Comparison of ENCODE assay signal across 1 cellular context in the genomic region with DNA sequence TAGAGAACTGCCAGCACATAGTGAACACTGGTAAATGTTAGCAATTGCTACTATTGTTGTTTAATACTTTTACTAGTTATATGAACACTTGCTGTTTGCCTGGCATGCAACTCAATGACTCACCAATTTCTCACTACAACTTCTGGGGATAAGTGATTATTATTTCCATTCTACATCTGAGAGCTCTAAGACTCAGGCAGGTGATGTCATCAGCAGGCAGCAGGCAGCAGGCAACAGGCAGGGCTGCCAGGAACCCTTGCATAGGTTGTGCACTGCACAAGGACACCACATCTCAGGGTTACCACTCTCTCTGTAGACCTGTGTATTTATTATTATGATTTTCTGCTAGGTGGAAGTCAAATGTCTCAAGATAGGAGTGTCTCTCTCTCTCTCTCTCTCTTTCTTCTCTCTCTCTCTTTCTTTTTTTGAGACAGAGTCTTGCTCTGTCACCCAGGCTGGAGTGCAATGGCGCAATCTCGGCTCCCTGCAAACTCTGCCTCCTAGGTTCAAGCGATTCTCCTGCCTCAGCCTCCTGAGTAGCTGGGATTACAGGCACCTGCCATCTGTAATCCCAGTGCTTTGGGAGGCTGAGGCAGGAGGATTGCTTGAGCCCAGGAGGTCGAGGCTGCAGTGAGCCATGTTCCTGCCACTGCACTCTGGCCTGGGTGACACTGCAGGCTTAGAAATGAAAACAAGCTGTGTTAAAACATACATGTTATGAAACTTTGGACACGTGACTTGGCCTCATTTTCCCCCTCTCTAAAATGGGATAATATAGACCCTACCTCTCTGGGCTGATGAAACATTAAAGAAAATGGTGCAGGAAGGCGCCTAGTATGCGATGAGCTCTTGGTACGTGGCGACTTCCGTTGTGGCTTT.
TF ChIP-seq lines count a peak whose summit lies in the region.

No MANE protein-coding gene starts in this region.

TF ChIP-seq in IMR-90, 13 proteins besides CTCF, POLR2A, EP300 and RAD21 (continued from another document):
- TF ChIP-seq, protein P1, sequence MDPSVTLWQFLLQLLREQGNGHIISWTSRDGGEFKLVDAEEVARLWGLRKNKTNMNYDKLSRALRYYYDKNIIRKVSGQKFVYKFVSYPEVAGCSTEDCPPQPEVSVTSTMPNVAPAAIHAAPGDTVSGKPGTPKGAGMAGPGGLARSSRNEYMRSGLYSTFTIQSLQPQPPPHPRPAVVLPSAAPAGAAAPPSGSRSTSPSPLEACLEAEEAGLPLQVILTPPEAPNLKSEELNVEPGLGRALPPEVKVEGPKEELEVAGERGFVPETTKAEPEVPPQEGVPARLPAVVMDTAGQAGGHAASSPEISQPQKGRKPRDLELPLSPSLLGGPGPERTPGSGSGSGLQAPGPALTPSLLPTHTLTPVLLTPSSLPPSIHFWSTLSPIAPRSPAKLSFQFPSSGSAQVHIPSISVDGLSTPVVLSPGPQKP (IDR thresholded peaks at IDR 0.05; ENCODE audit: borderline replicate concordance, low read depth, low read length): no peak
- TF ChIP-seq, protein P2, sequence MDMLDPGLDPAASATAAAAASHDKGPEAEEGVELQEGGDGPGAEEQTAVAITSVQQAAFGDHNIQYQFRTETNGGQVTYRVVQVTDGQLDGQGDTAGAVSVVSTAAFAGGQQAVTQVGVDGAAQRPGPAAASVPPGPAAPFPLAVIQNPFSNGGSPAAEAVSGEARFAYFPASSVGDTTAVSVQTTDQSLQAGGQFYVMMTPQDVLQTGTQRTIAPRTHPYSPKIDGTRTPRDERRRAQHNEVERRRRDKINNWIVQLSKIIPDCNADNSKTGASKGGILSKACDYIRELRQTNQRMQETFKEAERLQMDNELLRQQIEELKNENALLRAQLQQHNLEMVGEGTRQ (IDR thresholded peaks at IDR 0.05; ENCODE audit: low read depth, low read length): no peak
- TF ChIP-seq FOS (IDR thresholded peaks at IDR 0.05; ENCODE audit: low read depth, low read length): 0 out of 2 replicates have a peak, but pooled peaks have one; percentile 45
- TF ChIP-seq CHD1 (IDR thresholded peaks at IDR 0.05; ENCODE audit: low read depth, low read length): no peak
- 0 out of 2 replicates have a peak, but pooled peaks have one; percentile 16 for TF ChIP-seq NFE2L2 (IDR thresholded peaks at IDR 0.05; ENCODE audit: low read depth, low read length)
